1 cellular context compared by ENCODE assay signal in the genomic region with DNA sequence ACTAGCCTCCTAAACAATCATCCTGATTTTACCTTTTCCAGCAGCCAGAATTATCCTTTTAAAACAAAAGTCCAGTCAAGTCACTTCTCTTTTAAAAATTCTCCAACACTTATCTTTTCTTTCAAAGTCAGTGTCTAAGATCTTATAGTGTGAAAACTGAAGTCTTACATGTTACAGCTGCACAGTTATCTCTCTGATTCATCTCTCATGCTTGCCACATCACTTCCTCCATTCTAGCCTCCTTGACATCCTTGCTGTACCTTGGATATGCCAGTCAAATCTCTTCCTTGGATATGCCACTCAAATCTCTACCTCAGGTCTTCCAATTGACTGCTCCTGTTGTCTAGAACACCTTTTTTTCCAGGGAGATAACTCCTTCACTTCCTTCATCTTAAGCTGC.
TF ChIP-seq lines count a peak whose summit lies in the region.

No MANE protein-coding gene starts in this region.

TF ChIP-seq in GM23338, 12 proteins besides CTCF, POLR2A, EP300 and RAD21 (continued from another document):
- TF ChIP-seq STAT1 (IDR thresholded peaks at IDR 0.05; ENCODE audit: unreplicated experiment) (no peak), ZNF331 (CRISPR knock-in tag; IDR thresholded peaks at IDR 0.05; ENCODE audit: low read depth) (no peak), EZH2phosphoT487 (IDR thresholded peaks at IDR 0.05; ENCODE audit: unreplicated experiment) (no peak), POLR2AphosphoS5 (IDR thresholded peaks at IDR 0.05; ENCODE audit: low read depth) (no peak), JUNB (IDR thresholded peaks at IDR 0.05; ENCODE audit: unreplicated experiment) (no peak), NANOG (IDR thresholded peaks at IDR 0.05; ENCODE audit: borderline replicate concordance) (no peak), EZH2 (IDR thresholded peaks at IDR 0.05; ENCODE audit: low read depth, unreplicated experiment) (no peak)
- TF ChIP-seq, protein P1, sequence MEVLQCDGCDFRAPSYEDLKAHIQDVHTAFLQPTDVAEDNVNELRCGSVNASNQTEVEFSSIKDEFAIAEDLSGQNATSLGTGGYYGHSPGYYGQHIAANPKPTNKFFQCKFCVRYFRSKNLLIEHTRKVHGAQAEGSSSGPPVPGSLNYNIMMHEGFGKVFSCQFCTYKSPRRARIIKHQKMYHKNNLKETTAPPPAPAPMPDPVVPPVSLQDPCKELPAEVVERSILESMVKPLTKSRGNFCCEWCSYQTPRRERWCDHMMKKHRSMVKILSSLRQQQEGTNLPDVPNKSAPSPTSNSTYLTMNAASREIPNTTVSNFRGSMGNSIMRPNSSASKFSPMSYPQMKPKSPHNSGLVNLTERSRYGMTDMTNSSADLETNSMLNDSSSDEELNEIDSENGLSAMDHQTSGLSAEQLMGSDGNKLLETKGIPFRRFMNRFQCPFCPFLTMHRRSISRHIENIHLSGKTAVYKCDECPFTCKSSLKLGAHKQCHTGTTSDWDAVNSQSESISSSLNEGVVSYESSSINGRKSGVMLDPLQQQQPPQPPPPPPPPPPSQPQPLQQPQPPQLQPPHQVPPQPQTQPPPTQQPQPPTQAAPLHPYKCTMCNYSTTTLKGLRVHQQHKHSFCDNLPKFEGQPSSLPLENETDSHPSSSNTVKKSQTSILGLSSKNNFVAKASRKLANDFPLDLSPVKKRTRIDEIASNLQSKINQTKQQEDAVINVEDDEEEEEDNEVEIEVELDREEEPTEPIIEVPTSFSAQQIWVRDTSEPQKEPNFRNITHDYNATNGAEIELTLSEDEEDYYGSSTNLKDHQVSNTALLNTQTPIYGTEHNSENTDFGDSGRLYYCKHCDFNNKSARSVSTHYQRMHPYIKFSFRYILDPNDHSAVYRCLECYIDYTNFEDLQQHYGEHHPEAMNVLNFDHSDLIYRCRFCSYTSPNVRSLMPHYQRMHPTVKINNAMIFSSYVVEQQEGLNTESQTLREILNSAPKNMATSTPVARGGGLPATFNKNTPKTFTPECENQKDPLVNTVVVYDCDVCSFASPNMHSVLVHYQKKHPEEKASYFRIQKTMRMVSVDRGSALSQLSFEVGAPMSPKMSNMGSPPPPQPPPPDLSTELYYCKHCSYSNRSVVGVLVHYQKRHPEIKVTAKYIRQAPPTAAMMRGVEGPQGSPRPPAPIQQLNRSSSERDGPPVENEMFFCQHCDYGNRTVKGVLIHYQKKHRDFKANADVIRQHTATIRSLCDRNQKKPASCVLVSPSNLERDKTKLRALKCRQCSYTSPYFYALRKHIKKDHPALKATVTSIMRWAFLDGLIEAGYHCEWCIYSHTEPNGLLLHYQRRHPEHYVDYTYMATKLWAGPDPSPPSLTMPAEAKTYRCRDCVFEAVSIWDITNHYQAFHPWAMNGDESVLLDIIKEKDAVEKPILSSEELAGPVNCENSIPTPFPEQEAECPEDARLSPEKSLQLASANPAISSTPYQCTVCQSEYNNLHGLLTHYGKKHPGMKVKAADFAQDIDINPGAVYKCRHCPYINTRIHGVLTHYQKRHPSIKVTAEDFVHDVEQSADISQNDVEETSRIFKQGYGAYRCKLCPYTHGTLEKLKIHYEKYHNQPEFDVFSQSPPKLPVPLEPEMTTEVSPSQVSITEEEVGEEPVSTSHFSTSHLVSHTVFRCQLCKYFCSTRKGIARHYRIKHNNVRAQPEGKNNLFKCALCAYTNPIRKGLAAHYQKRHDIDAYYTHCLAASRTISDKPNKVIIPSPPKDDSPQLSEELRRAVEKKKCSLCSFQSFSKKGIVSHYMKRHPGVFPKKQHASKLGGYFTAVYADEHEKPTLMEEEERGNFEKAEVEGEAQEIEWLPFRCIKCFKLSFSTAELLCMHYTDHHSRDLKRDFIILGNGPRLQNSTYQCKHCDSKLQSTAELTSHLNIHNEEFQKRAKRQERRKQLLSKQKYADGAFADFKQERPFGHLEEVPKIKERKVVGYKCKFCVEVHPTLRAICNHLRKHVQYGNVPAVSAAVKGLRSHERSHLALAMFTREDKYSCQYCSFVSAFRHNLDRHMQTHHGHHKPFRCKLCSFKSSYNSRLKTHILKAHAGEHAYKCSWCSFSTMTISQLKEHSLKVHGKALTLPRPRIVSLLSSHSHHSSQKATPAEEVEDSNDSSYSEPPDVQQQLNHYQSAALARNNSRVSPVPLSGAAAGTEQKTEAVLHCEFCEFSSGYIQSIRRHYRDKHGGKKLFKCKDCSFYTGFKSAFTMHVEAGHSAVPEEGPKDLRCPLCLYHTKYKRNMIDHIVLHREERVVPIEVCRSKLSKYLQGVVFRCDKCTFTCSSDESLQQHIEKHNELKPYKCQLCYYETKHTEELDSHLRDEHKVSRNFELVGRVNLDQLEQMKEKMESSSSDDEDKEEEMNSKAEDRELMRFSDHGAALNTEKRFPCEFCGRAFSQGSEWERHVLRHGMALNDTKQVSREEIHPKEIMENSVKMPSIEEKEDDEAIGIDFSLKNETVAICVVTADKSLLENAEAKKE (CRISPR knock-in tag; IDR thresholded peaks at IDR 0.05) = no peak
